Comparison of ENCODE assay signal across 1 cellular context in the genomic region with DNA sequence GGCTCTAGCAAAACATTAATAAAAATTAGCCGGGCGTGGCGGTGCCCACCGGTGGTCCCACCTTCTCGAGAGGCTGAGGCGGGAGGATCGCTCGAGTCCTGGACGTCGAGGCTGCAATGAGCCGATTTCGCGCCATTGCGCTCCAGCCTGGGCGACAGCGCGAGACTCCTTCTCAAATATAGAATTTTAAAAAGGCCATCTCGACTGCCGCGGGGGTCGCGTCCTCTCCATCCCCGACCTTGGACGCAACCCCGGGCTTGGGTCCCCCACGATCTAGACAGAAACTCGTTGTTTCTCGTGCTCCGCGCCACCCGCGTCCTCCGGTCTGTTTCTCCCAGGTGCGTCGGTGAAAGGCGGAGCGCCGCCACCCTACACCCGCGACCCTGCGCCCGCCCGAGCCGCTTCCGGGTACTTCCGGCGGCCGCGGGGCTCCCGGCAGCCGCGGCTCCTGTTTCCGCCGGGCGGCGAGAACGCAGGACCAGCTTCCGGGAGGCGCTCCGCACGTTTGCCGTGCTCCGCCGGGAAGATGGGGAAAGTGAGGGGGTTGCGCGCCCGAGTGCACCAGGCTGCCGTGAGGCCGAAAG.
A peak's percentile ranks its signal among the peaks of the same experiment; 100 is the strongest.
TF ChIP-seq lines count a peak whose summit lies in the region.

A gene with protein sequence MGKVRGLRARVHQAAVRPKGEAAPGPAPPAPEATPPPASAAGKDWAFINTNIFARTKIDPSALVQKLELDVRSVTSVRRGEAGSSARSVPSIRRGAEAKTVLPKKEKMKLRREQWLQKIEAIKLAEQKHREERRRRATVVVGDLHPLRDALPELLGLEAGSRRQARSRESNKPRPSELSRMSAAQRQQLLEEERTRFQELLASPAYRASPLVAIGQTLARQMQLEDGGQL (plus strand): TSS at position 498 of the 584 bp plus-strand sequence. CDS start 29 bp downstream, at position 527.

TF ChIP-seq in K562, 482 proteins besides CTCF, POLR2A, EP300 and RAD21 (continued from another document):
- TF ChIP-seq, protein P1, sequence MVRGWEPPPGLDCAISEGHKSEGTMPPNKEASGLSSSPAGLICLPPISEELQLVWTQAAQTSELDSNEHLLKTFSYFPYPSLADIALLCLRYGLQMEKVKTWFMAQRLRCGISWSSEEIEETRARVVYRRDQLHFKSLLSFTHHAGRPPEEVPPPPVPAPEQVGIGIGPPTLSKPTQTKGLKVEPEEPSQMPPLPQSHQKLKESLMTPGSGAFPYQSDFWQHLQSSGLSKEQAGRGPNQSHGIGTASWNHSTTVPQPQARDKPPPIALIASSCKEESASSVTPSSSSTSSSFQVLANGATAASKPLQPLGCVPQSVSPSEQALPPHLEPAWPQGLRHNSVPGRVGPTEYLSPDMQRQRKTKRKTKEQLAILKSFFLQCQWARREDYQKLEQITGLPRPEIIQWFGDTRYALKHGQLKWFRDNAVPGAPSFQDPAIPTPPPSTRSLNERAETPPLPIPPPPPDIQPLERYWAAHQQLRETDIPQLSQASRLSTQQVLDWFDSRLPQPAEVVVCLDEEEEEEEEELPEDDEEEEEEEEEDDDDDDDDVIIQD (CRISPR knock-in tag; IDR thresholded peaks at IDR 0.05) = peak; percentile 24; the same call in 1 of the 2 replicates
- TF ChIP-seq YY1 (IDR thresholded peaks at IDR 0.05; ENCODE audit: borderline replicate concordance in 1 of 3, control insufficient read depth in 1 of 3, extremely low read depth in 1 of 3, insufficient read depth in 3 of 3, insufficient read length in 1 of 3, insufficient replicate concordance in 2 of 3, low read depth in 1 of 3, low read length in 2 of 3) (peak in 2 of 3 experiments; percentile 86 to 89), ZFP36 (IDR thresholded peaks at IDR 0.05; ENCODE audit: low read depth, low read length, partially characterized antibody) (peak; percentile 49), SIN3B (IDR thresholded peaks at IDR 0.05; ENCODE audit: low read depth) (peak; percentile 95), RBM14 (IDR thresholded peaks at IDR 0.05; ENCODE audit: borderline replicate concordance, insufficient read depth, low read depth, low read length) (peak; percentile 92; the same call in 1 of the 2 replicates), PTTG1 (tag; IDR thresholded peaks at IDR 0.05; ENCODE audit: low read depth) (no peak), ZNF707 (CRISPR knock-in tag; conservative IDR thresholded peaks at IDR 0.05) (peak; percentile 41; the same call in 1 of the 2 replicates), ARNT (IDR thresholded peaks at IDR 0.05) (peak in 1 of 2 experiments; percentile 35; a peak in 1 of 4 replicates), FOXM1 (IDR thresholded peaks at IDR 0.05; ENCODE audit: low read depth) (no peak), FOXM1 (CRISPR knock-in tag; IDR thresholded peaks at IDR 0.05; ENCODE audit: low read depth) (no peak), ZNF76 (CRISPR knock-in tag; IDR thresholded peaks at IDR 0.05; ENCODE audit: borderline replicate concordance) (peak; percentile 52; the same call in 1 of the 2 replicates), COPS2 (conservative IDR thresholded peaks at IDR 0.05) (no peak), GTF2E2 (tag; IDR thresholded peaks at IDR 0.05) (peak; percentile 98), ZNF436 (CRISPR knock-in tag; IDR thresholded peaks at IDR 0.05) (peak; percentile 64; the same call in 1 of the 2 replicates), MCM3 (IDR thresholded peaks at IDR 0.05) (no peak), POLR2G (IDR thresholded peaks at IDR 0.05; ENCODE audit: low read depth, low read length) (peak; percentile 97), ZFP30 (CRISPR knock-in tag; IDR thresholded peaks at IDR 0.05; ENCODE audit: borderline replicate concordance) (no peak), ZNF696 (CRISPR knock-in tag; conservative IDR thresholded peaks at IDR 0.05) (no peak), FOXA3 (CRISPR knock-in tag; conservative IDR thresholded peaks at IDR 0.05 in 1 of 2, IDR thresholded peaks at IDR 0.05 in 1 of 2) (no peak)
- TF ChIP-seq, protein P2, sequence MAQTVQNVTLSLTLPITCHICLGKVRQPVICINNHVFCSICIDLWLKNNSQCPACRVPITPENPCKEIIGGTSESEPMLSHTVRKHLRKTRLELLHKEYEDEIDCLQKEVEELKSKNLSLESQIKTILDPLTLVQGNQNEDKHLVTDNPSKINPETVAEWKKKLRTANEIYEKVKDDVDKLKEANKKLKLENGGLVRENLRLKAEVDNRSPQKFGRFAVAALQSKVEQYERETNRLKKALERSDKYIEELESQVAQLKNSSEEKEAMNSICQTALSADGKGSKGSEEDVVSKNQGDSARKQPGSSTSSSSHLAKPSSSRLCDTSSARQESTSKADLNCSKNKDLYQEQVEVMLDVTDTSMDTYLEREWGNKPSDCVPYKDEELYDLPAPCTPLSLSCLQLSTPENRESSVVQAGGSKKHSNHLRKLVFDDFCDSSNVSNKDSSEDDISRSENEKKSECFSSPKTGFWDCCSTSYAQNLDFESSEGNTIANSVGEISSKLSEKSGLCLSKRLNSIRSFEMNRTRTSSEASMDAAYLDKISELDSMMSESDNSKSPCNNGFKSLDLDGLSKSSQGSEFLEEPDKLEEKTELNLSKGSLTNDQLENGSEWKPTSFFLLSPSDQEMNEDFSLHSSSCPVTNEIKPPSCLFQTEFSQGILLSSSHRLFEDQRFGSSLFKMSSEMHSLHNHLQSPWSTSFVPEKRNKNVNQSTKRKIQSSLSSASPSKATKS (CRISPR knock-in tag; IDR thresholded peaks at IDR 0.05) = 0 out of 2 replicates have a peak, but pooled peaks have one; percentile 54
- TF ChIP-seq, protein P3, sequence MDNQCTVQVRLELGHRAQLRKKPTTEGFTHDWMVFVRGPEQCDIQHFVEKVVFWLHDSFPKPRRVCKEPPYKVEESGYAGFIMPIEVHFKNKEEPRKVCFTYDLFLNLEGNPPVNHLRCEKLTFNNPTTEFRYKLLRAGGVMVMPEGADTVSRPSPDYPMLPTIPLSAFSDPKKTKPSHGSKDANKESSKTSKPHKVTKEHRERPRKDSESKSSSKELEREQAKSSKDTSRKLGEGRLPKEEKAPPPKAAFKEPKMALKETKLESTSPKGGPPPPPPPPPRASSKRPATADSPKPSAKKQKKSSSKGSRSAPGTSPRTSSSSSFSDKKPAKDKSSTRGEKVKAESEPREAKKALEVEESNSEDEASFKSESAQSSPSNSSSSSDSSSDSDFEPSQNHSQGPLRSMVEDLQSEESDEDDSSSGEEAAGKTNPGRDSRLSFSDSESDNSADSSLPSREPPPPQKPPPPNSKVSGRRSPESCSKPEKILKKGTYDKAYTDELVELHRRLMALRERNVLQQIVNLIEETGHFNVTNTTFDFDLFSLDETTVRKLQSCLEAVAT (IDR thresholded peaks at IDR 0.05) = peak in 1 of 2 experiments; percentile 43; a peak in 1 of 4 replicates
- TF ChIP-seq, protein P4, sequence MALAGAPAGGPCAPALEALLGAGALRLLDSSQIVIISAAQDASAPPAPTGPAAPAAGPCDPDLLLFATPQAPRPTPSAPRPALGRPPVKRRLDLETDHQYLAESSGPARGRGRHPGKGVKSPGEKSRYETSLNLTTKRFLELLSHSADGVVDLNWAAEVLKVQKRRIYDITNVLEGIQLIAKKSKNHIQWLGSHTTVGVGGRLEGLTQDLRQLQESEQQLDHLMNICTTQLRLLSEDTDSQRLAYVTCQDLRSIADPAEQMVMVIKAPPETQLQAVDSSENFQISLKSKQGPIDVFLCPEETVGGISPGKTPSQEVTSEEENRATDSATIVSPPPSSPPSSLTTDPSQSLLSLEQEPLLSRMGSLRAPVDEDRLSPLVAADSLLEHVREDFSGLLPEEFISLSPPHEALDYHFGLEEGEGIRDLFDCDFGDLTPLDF (CRISPR knock-in tag; IDR thresholded peaks at IDR 0.05) = peak; percentile 82
